ENCODE assay signal across 1 cellular context in the genomic region with DNA sequence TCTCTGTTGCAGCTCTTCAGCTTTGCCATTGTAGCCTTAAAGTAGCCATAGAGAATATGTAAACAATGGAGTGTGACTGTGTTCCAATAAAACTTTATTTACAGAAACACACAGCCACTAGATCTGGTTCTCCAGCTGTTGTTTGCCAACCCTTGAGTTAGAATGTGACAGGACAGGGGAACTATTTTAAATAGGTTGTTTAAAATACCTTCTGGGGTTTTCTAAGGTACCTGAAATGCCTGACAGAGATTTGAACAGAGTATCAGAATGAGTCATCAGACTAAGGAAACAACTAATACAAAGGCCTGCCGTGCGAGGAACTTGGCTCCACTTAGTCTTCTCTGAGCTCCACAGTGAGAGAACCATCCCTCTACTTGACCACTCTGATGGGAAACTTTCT.
TF ChIP-seq lines count a peak whose summit lies in the region.

No MANE protein-coding gene starts in this region.

TF ChIP-seq in K562, 482 proteins besides CTCF, POLR2A, EP300 and RAD21 (continued from another document):
- TF ChIP-seq, protein P1, sequence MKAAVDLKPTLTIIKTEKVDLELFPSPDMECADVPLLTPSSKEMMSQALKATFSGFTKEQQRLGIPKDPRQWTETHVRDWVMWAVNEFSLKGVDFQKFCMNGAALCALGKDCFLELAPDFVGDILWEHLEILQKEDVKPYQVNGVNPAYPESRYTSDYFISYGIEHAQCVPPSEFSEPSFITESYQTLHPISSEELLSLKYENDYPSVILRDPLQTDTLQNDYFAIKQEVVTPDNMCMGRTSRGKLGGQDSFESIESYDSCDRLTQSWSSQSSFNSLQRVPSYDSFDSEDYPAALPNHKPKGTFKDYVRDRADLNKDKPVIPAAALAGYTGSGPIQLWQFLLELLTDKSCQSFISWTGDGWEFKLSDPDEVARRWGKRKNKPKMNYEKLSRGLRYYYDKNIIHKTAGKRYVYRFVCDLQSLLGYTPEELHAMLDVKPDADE (conservative IDR thresholded peaks at IDR 0.05; ENCODE audit: control insufficient read depth, low read depth, low read length) = no peak
- TF ChIP-seq U2AF1 (optimal IDR thresholded peaks at IDR 0.05; ENCODE audit: low read depth, low read length) (no peak), ZNF830 (CRISPR knock-in tag; IDR thresholded peaks at IDR 0.05) (no peak), ILK (tag; IDR thresholded peaks at IDR 0.05; ENCODE audit: borderline replicate concordance, low read depth) (no peak)
TF ChIP-seq in K562: peak in this region for 1.
